Comparison of ENCODE assay signal across 10 cellular contexts in genomic region chr12:94172031-94172430, GRCh38. TPM values are rescaled to one million over a fixed set of nuclear protein-coding genes. Genes with fewer than 3 reads are reported as not detected.
A peak's percentile ranks its signal among the peaks of the same experiment; 100 is the strongest.
DNase-seq lines count a peak whose midpoint lies in the region; ATAC-seq and TF ChIP-seq lines count a peak whose summit lies in the region.
"Had no signal": no experiment of that assay in that cellular context is flagged by ENCODE, and none has a peak within 500 bp of the region (broad histone marks: within the 10 kb centered on the region; RNA-seq: fewer than 3 reads in every experiment).

No MANE protein-coding gene starts in this region.

- H2BK12ac ChIP-seq in neuronal stem cell (ENCODE audit: low read length), result no peak overlapping the region

- H3K27me3 Mint-ChIP-seq in HFFc6 (ENCODE audit: insufficient read depth), result peaks cover 20% of the 10 kb centered on the region

- no peaks in the 10 kb centered on the region for H3K9me3 Mint-ChIP-seq in HFFc6
- H3K9me3 Mint-ChIP-seq: WTC11 had no signal

- no peak overlapping the region for H2BK5ac ChIP-seq in neuronal stem cell (ENCODE audit: low read length)

- no peak overlapping the region for H3K27ac ChIP-seq in neuronal stem cell (replicated peaks; ENCODE audit: low read length)

- H4K91ac ChIP-seq in neuronal stem cell (ENCODE audit: low read depth, low read length, poor library complexity), result no peak overlapping the region

- H3K9me3 ChIP-seq in neuronal stem cell (replicated peaks in 1 of 2; ENCODE audit: control insufficient read depth in 2 of 2, insufficient read depth in 1 of 2, low read depth in 1 of 2, low read length in 2 of 2), result no peaks in the 10 kb centered on the region

- H3K4me3 ChIP-seq in neuronal stem cell (ENCODE audit: low read length in 2 of 2), result no peak overlapping the region

- H3K9ac ChIP-seq in neuronal stem cell (ENCODE audit: low read depth, low read length, poor library complexity), result no peak overlapping the region

- no peaks in the 10 kb centered on the region for H3K27me3 ChIP-seq in neuronal stem cell (ENCODE audit: control insufficient read depth in 3 of 3, insufficient read depth in 3 of 3, low read depth in 1 of 3, low read length in 3 of 3)

- no peak overlapping the region for H2AK5ac ChIP-seq in neuronal stem cell (ENCODE audit: low read depth, low read length)

- no peaks in the 10 kb centered on the region for H3K79me1 ChIP-seq in neuronal stem cell (ENCODE audit: low read depth, low read length)

- no peaks in the 10 kb centered on the region for H3K36me3 ChIP-seq in neuronal stem cell (replicated peaks in 1 of 2; ENCODE audit: control insufficient read depth in 2 of 2, insufficient read depth in 2 of 2, low read length in 2 of 2)

- no peak overlapping the region for H3K4me3 Mint-ChIP-seq in HFFc6
- H3K4me3 Mint-ChIP-seq: WTC11 had no signal

- DNase-seq in COLO829 (ENCODE audit: low spot score) (peak; percentile 33), NCI-H226 (peak; percentile 41), astrocyte of the hippocampus (ENCODE audit: low read depth, low spot score) (peak; percentile 40), sciatic nerve (ENCODE audit: low spot score) (no peak), NCI-H1092 (lab: John Stamatoyannopoulos, UW) (no peak), AML-193 (lab: John Stamatoyannopoulos, UW) (no peak), neuronal stem cell (ENCODE audit: low spot score) (no peak), HFFc6 (no peak)
- DNase-seq: Kasumi-1 had no signal

- no peak overlapping the region for H2AFZ ChIP-seq in neuronal stem cell (ENCODE audit: low read length)

- no peak overlapping the region for H3K23ac ChIP-seq in neuronal stem cell (ENCODE audit: low read depth, low read length, poor library complexity)

- TF ChIP-seq CTCF in HFFc6 (IDR thresholded peaks at IDR 0.05), result no peak

- intact Hi-C loops in sciatic nerve (cut with DNase I), result no loop called here

- H2BK120ac ChIP-seq in neuronal stem cell (ENCODE audit: low read depth, low read length), result no peak overlapping the region

- H4K8ac ChIP-seq in neuronal stem cell (ENCODE audit: low read depth, low read length), result no peak overlapping the region

- H3K4me1 ChIP-seq in neuronal stem cell (ENCODE audit: control insufficient read depth in 2 of 2, insufficient read depth in 1 of 2, low read depth in 1 of 2, low read length in 2 of 2), result peaks cover 11 to 16% of the 10 kb centered on the region in 2 donors

- H3K27ac Mint-ChIP-seq in HFFc6, result no peak overlapping the region; the same call in 1 of the 2 replicates
- H3K27ac Mint-ChIP-seq: WTC11 had no signal

- peak; percentile 24 for ATAC-seq in sciatic nerve
- ATAC-seq: WTC11 had no signal

- H3K4me2 ChIP-seq in neuronal stem cell (ENCODE audit: insufficient read depth, low read length, poor library complexity, severe bottlenecking), result no peak overlapping the region

- WGBS in neuronal stem cell (ENCODE audit: extremely low coverage in 2 of 2, insufficient read length in 2 of 2, insufficient replicate concordance in 1 of 2), 2 donors, result no CpG with 5 or more reads among the region's 5 CpGs

- no peaks in the 10 kb centered on the region; the same call in 1 of the 2 replicates for H3K36me3 Mint-ChIP-seq in HFFc6 (ENCODE audit: low read depth)
- H3K36me3 Mint-ChIP-seq: WTC11 had no signal

- H3K18ac ChIP-seq in neuronal stem cell (ENCODE audit: low read length), result no peak overlapping the region

- no peak overlapping the region for H3K14ac ChIP-seq in neuronal stem cell (ENCODE audit: low read length)

- no peak overlapping the region for H2BK15ac ChIP-seq in neuronal stem cell (ENCODE audit: low read length)

- H3K4ac ChIP-seq in neuronal stem cell (ENCODE audit: low read length), result no peak overlapping the region

- peaks cover 50% of the 10 kb centered on the region for H3K4me1 Mint-ChIP-seq in HFFc6 (ENCODE audit: low read depth)

RNA-seq across cellular contexts. Expression of gene PLXNC1, which starts 23.7 kb away (rescaled TPM):
- 22.8 TPM for total RNA-seq in sciatic nerve
- 4.4 TPM for polyA plus RNA-seq in neuronal stem cell (2013, experiment 1 of 2)
- polyA plus RNA-seq in neuronal stem cell (2013, experiment 2 of 2), result 4.7 TPM
- total RNA-seq in HFFc6 (2021; fragmentation: NEBNext Ultra II Directional; extraction: Animal tissue kit (Norgen Biotek cat#: 25700)), result under 1 TPM; 0.18 to 0.40 (median 0.22) TPM

Comparison
In these comparisons a context has a peak if more than half of its experiments do, and no peak if none do; other contexts are left out.
1. DNase-seq: peak in COLO829 (single experiment), NCI-H226 (single experiment) and astrocyte of the hippocampus (single experiment); none in sciatic nerve (single experiment), NCI-H1092 (single experiment), AML-193 (0 of 2), neuronal stem cell (single experiment) and HFFc6 (single experiment).
2. RNA of gene PLXNC1, which starts 23.7 kb away (total RNA-seq): 22.8 TPM in sciatic nerve (single experiment); 0.18 to 0.40 TPM in HFFc6; every median in the first group is over 10 times any median in the second.